8 cellular contexts compared by ENCODE assay signal in the genomic region with DNA sequence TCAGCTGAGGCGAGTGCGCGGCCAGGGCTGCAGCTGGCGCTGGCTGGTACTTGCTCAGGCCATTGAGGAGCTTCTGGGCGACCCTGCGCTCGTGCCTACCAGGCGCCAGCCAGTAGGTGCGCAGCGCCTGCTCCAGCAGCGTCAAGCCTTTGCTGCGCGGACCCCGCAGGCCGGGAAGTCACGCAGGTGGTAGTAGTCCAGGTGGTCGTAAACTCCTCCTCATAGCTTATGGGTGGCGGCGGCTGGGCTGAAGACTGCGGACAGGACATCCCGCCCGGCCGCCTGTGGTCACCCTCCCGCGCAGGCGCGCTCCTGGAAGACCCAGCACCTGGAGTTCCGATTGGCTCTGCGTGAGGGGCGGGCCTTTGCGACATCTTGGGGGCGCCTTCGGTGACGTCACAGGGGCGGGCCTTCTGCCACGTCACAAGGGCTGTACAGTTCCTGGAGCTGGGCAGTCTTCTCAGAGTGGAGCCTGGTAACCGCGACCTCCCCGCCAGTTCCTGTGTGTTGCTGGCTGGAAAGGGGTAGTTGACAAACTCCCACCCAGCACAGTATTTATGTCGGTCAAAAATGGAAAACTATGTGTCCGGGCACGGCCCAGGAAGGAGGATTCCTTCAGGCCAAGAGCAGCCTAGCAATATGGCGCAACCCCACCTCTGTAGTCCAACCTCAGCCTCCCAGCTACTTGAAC.
DNase-seq lines count a peak whose midpoint lies in the region; ATAC-seq, FAIRE-seq and TF ChIP-seq lines count a peak whose summit lies in the region.
"Not testable (repeated sequence)": the region's sequence is repeated elsewhere in the genome, so short reads cannot be mapped to it uniquely, and the experiment has no call there.

No MANE protein-coding gene starts in this region.

- CTCF ChIA-PET in endothelial cell of umbilical vein (lab: Charles Lee), result interaction anchor here (0.7 to 0.9 kb wide), 2 partner anchors 25 to 70 kb away, joined by 3 read pairs; no protein-coding TSS in a partner anchor

- dilution Hi-C loops in endothelial cell of umbilical vein (cut with MboI; ENCODE audit: extremely low pct_ligation_motif_present, low sequenced_read_pairs), result not testable (repeated sequence)

- H3K36me3 ChIP-seq in OCI-LY1 (ENCODE audit: insufficient read depth, low read length); endothelial cell of umbilical vein (ENCODE audit: control insufficient read depth in 2 of 2, extremely low read depth in 1 of 2, insufficient read depth in 2 of 2, low read length in 2 of 2): not testable (repeated sequence)

- peak overlapping the region; percentile 62 for H3K9ac ChIP-seq in OCI-LY1 (ENCODE audit: low read length)
- H3K9ac ChIP-seq in endothelial cell of umbilical vein (replicated peaks; ENCODE audit: extremely low read depth, insufficient read depth, low read length), result peak overlapping the region; percentile 55

- H3K27ac ChIP-seq in OCI-LY1 (ENCODE audit: low read depth, low read length, poor library complexity, severe bottlenecking), result not testable (repeated sequence)
- peak overlapping the region; percentile 63 for H3K27ac ChIP-seq in endothelial cell of umbilical vein (ENCODE audit: insufficient read depth, low read depth, low read length)

- H3K9me3 ChIP-seq in OCI-LY1 (ENCODE audit: low read length); endothelial cell of umbilical vein (replicated peaks; ENCODE audit: control insufficient read depth, insufficient read depth, low read length); mononuclear cell (ENCODE audit: low read depth, low read length): not testable (repeated sequence)

- not testable (repeated sequence) for H3K9me1 ChIP-seq in endothelial cell of umbilical vein (replicated peaks; ENCODE audit: control insufficient read depth, extremely low read depth, insufficient read depth, low read length)

- peak; percentile 74 for TF ChIP-seq POLR2A in endothelial cell of umbilical vein (IDR thresholded peaks at IDR 0.05; ENCODE audit: low read depth, low read length)

- H4K20me1 ChIP-seq in OCI-LY1 (ENCODE audit: insufficient read depth, low read length); endothelial cell of umbilical vein (replicated peaks; ENCODE audit: control insufficient read depth, extremely low read depth, insufficient read depth, low read length): not testable (repeated sequence)

- H3K9me2 ChIP-seq in OCI-LY1 (ENCODE audit: low read depth, low read length), result not testable (repeated sequence)

- H3K4me2 ChIP-seq in OCI-LY1 (ENCODE audit: low read length) (peak overlapping the region; percentile 61), endothelial cell of umbilical vein (ENCODE audit: insufficient read depth, low read length) (peak overlapping the region; percentile 46)

- not testable (repeated sequence) for BruUV-seq in endothelial cell of umbilical vein (replicated peaks; lab: Mats Ljungman, UMichigan)

- not testable (repeated sequence) for H3K79me2 ChIP-seq in OCI-LY1 (ENCODE audit: insufficient read depth, low read length); endothelial cell of umbilical vein (ENCODE audit: control insufficient read depth, insufficient read depth, low read length)

- peak; percentile 66 for DNase-seq in DMS153 (lab: John Stamatoyannopoulos, UW)
- DNase-seq in HuH-7 (ENCODE audit: low spot score), result peak; percentile 91
- peak; percentile 92 for DNase-seq in activated T-cell treated with anti-CD3 and anti-CD28 coated beads for 1 hour (ENCODE audit: low read depth)
- DNase-seq in endothelial cell of umbilical vein (ENCODE audit: low read depth, low spot score), result peak; percentile 90
- peak; percentile 84 to 94 for DNase-seq in stimulated activated CD8-positive, alpha-beta memory T cell treated with anti-CD3 and anti-CD28 coated beads, Interleukin-2, amount 100 ng/mL, for 48 hours (ENCODE audit: low read depth in 2 of 2)

- H2AFZ ChIP-seq in OCI-LY1 (ENCODE audit: low read length), result not testable (repeated sequence)
- peak overlapping the region; percentile 100 for H2AFZ ChIP-seq in endothelial cell of umbilical vein (ENCODE audit: low read depth, low read length)

- POLR2A ChIA-PET in endothelial cell of umbilical vein (lab: Charles Lee), result not testable (repeated sequence)

- intact Hi-C loops in endothelial cell of umbilical vein (cut with micrococcal nuclease), result not testable (repeated sequence)

- not testable (repeated sequence) for H3F3A ChIP-seq in OCI-LY1 (ENCODE audit: insufficient read depth, low read length)

- H3K4me1 ChIP-seq in OCI-LY1 (ENCODE audit: insufficient read depth, low read length, severe bottlenecking); endothelial cell of umbilical vein (ENCODE audit: control insufficient read depth, extremely low read depth, insufficient read depth, low read length); mononuclear cell (ENCODE audit: insufficient read depth, low read length): not testable (repeated sequence)

- H3K4me3 ChIP-seq in OCI-LY1 (ENCODE audit: low read depth, low read length, poor library complexity, severe bottlenecking), result peak overlapping the region; percentile 64
- H3K4me3 ChIP-seq in endothelial cell of umbilical vein (replicated peaks in 1 of 3; ENCODE audit: insufficient read depth in 1 of 3, low read depth in 1 of 3, low read length in 3 of 3), result peak overlapping the region; percentile 39 to 66 (median 60)
- peak overlapping the region; percentile 48 for H3K4me3 ChIP-seq in mononuclear cell (ENCODE audit: low read length)

- FAIRE-seq in endothelial cell of umbilical vein (lab: Jason Lieb, UNC), result peak; percentile 100

- ATAC-seq in GM21526 (IDR thresholded peaks at IDR 0.05; ENCODE audit: low FRiP score, unreplicated experiment), result peak; percentile 97

- not testable (repeated sequence) for TF ChIP-seq CTCF in OCI-LY1 (IDR thresholded peaks at IDR 0.05; ENCODE audit: low read length)
- TF ChIP-seq CTCF in endothelial cell of umbilical vein (IDR thresholded peaks at IDR 0.05; ENCODE audit: extremely low read depth in 1 of 2, insufficient read depth in 1 of 2, low read depth in 1 of 2, low read length in 2 of 2), result peak in 1 of 2 donors; percentile 5

- not testable (repeated sequence) for H3K27me3 ChIP-seq in OCI-LY1 (ENCODE audit: insufficient read depth, low read length); endothelial cell of umbilical vein (ENCODE audit: control insufficient read depth in 2 of 2, insufficient read depth in 2 of 2, low read length in 2 of 2); mononuclear cell (ENCODE audit: insufficient read depth, low read length)

TF ChIP-seq in endothelial cell of umbilical vein, 7 proteins besides CTCF, POLR2A, EP300 and RAD21:
- peak; percentile 20 for TF ChIP-seq POLR2AphosphoS5 (IDR thresholded peaks at IDR 0.05; ENCODE audit: insufficient read depth, low read depth, low read length)
